ENCODE assay signal across 21 cellular contexts in genomic region chr10:102811346-102811745, GRCh38. TPM values are rescaled to one million over a fixed set of nuclear protein-coding genes. Genes with fewer than 3 reads are reported as not detected.
"Had no signal": no experiment of that assay in that cellular context is flagged by ENCODE, and none has a peak within 500 bp of the region (broad histone marks: within the 10 kb centered on the region; RNA-seq: fewer than 3 reads in every experiment).

No MANE protein-coding gene starts in this region.

- H3K4me3 ChIP-seq: ascending aorta, colonic mucosa, lung, pancreas, right lobe of liver, stomach had no signal

- DNase-seq: activated CD4-positive, alpha-beta T cell treated with anti-CD3 and anti-CD28 coated beads for 48 hours; activated CD4-positive, CD25-positive, alpha-beta regulatory T cell; activated naive CD4-positive, alpha-beta T cell treated with anti-CD3 and anti-CD28 coated beads for 36 hours; colonic mucosa; head of caudate nucleus; kidney; midbrain; pancreas; right lobe of liver; small intestine; stimulated activated CD4-positive, alpha-beta T cell treated with anti-CD3 and anti-CD28 coated beads, Interleukin-15, amount 100 ng/mL, for 24 hours; stimulated activated CD4-positive, alpha-beta T cell treated with anti-CD3 and anti-CD28 coated beads, Interleukin-2, amount 100 ng/mL, for 48 hours; stomach; T1000 had no signal

- H3K27me3 ChIP-seq: ascending aorta, colonic mucosa, pancreas, right lobe of liver, stomach had no signal

- H3K27ac ChIP-seq: colonic mucosa, pancreas, right lobe of liver had no signal

- ATAC-seq: left lobe of liver, pancreas, right lobe of liver had no signal

- H3K9me3 ChIP-seq: ascending aorta, colonic mucosa, pancreas, right lobe of liver, stomach had no signal

RNA-seq across cellular contexts. Expression of gene CYP17A1, which starts 25.9 kb away (rescaled TPM):
- total RNA-seq: activated naive CD4-positive, alpha-beta T cell treated with anti-CD3 and anti-CD28 coated beads for 36 hours; epithelial cell of proximal tubule; frontal cortex; stomach; T-helper 1 cell treated with Interleukin-12 subunit alpha and Interleukin-12 subunit beta and Interleukin-4 antibody, amounts not matched to agents 30 ng/mL and 1 ng/mL, for 36 hours; temporal lobe had no signal

RNA-seq across cellular contexts. Expression of gene AS3MT, which starts 57.9 kb away (rescaled TPM):
- total RNA-seq: T-helper 1 cell treated with Interleukin-12 subunit alpha and Interleukin-12 subunit beta and Interleukin-4 antibody, amounts not matched to agents 30 ng/mL and 1 ng/mL, for 36 hours had no signal
